ENCODE assay signal across 13 cellular contexts in the genomic region with DNA sequence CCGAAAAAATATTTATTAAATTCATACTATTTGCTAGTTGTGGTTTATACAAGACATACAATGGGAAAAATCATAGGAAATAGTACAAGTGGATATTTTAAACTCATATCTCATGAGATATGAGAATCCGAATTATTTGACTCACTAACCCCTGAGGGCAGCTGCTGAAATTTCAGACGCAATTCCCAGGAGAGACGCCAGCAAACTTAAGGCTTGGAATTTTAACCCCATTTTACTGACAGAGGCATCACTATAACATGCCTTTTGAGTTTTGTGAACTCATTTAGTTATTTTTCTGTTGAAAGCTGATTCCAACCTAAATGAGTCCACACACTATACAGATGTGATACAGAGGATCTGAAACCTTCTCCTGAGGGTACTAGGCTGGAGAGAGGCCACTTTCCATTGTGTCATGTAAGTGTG. TPM values are rescaled to one million over a fixed set of nuclear protein-coding genes. Genes with fewer than 3 reads are reported as not detected.
DNase-seq lines count a peak whose midpoint lies in the region; ATAC-seq and TF ChIP-seq lines count a peak whose summit lies in the region.
"Had no signal": no experiment of that assay in that cellular context is flagged by ENCODE, and none has a peak within 500 bp of the region (broad histone marks: within the 10 kb centered on the region; RNA-seq: fewer than 3 reads in every experiment).

No MANE protein-coding gene starts in this region.

- H3K9me3 ChIP-seq in PC-3 (ENCODE audit: low read length) = no peaks in the 10 kb centered on the region
- no peaks in the 10 kb centered on the region for H3K9me3 ChIP-seq in prostate gland
- H3K9me3 ChIP-seq in ovary = no peaks in the 10 kb centered on the region
- H3K9me3 ChIP-seq: gastrocnemius medialis had no signal

- no peak overlapping the region for H3K9ac ChIP-seq in PC-3 (ENCODE audit: low read length)

- peak; percentile 16; the same call in 1 of the 2 replicates for ATAC-seq in PC-3

- intact Hi-C loops in PC-3 (cut with micrococcal nuclease) = loop anchor here (1.0 to 5.0 kb wide), 2 partner anchors 242 to 1000 kb away; no protein-coding TSS in a partner anchor
- intact Hi-C loops in prostate gland (cut with DNase I) = loop anchor here (5.0 kb wide), 1 partner anchor 252 kb away; no protein-coding TSS in a partner anchor
- intact Hi-C loops in ovary (cut with DNase I) = no loop called here

- CTCF ChIA-PET in PC-3 (lab: Charles Lee) = interaction anchor here (0.8 to 1.3 kb wide), 3 partner anchors 14 to 44 kb away, joined by 3 to 6 read pairs (median 3); no protein-coding TSS in a partner anchor

- H3K27me3 ChIP-seq in PC-3 (ENCODE audit: low read length) (peaks cover 36% of the 10 kb centered on the region), prostate gland (replicated peaks; ENCODE audit: insufficient read depth) (no peaks in the 10 kb centered on the region), ovary (no peaks in the 10 kb centered on the region)
- H3K27me3 ChIP-seq: gastrocnemius medialis had no signal

- H4K20me1 ChIP-seq in PC-3 (ENCODE audit: low read length) = no peaks in the 10 kb centered on the region

- 42% methylated on average over 4 of the region's 4 CpGs for WGBS in prostate gland
- WGBS in ovary, 3 donors = 10 to 15% (median 14%) methylated on average over 4 of the region's 4 CpGs

- H3K4me3 ChIP-seq in PC-3 (ENCODE audit: low read length) = no peak overlapping the region
- no peak overlapping the region for H3K4me3 ChIP-seq in prostate gland
- H3K4me3 ChIP-seq in ovary = no peak overlapping the region
- H3K4me3 ChIP-seq: gastrocnemius medialis, GM12878 had no signal

- POLR2A ChIA-PET in PC-3 (lab: Charles Lee; ENCODE audit: unreplicated experiment) = no interaction called here

- no peak overlapping the region for H3K27ac ChIP-seq in PC-3 (ENCODE audit: low read length)
- H3K27ac ChIP-seq in prostate gland = peak overlapping the region; percentile 38 to 40
- peak overlapping the region in 1 of 2 donors; percentile 61 for H3K27ac ChIP-seq in ovary
- H3K27ac ChIP-seq: gastrocnemius medialis had no signal

- no peak overlapping the region for H2AFZ ChIP-seq in PC-3 (ENCODE audit: low read length)

- H3F3A ChIP-seq in PC-3 (ENCODE audit: low read length, unreplicated experiment) = no peaks in the 10 kb centered on the region

- no peak for TF ChIP-seq EP300 in ovary (IDR thresholded peaks at IDR 0.05)

- TF ChIP-seq POLR2A in prostate gland (IDR thresholded peaks at IDR 0.05) (no peak), ovary (IDR thresholded peaks at IDR 0.05) (no peak)

- TF ChIP-seq CTCF in PC-3 (conservative IDR thresholded peaks at IDR 0.05; ENCODE audit: low read depth, low read length) (no peak), prostate gland (IDR thresholded peaks at IDR 0.05) (no peak), ovary (IDR thresholded peaks at IDR 0.05) (peak in 1 of 3 donors; percentile 62)

- H3K36me3 ChIP-seq in PC-3 (ENCODE audit: low read depth, low read length) (no peaks in the 10 kb centered on the region), prostate gland (no peaks in the 10 kb centered on the region), ovary (no peaks in the 10 kb centered on the region)
- H3K36me3 ChIP-seq: gastrocnemius medialis had no signal

- no peak overlapping the region for H3K4me2 ChIP-seq in PC-3 (ENCODE audit: low read length)

- H3K79me2 ChIP-seq in PC-3 (ENCODE audit: low read length) = no peaks in the 10 kb centered on the region

- H3K4me1 ChIP-seq in PC-3 (ENCODE audit: insufficient read depth, low read length) (no peaks in the 10 kb centered on the region), prostate gland (replicated peaks) (no peaks in the 10 kb centered on the region), ovary (ENCODE audit: insufficient read depth) (peaks cover 4% of the 10 kb centered on the region)
- H3K4me1 ChIP-seq: gastrocnemius medialis had no signal

- no peaks in the 10 kb centered on the region for H3K9me2 ChIP-seq in PC-3 (replicated peaks; ENCODE audit: low read length)

- DNase-seq in EH (ENCODE audit: low read depth) (peak; percentile 95), PC-3 (no peak), fibroblast of peridontal ligament (ENCODE audit: extremely low read depth) (peak; percentile 82), prostate gland (ENCODE audit: low spot score) (no peak), superior temporal gyrus (ENCODE audit: extremely low spot score) (no peak), ovary (no peak), cerebellar nuclear complex (lab: John Stamatoyannopoulos, UW) (no peak), activated T-cell treated with anti-CD3 and anti-CD28 coated beads for 4 hours (no peak)
- DNase-seq: activated T-cell treated with anti-CD3 and anti-CD28 coated beads, Interleukin-2, amount 50 U/mL, for 4 hours; gastrocnemius medialis had no signal

- no TSS peak for BruUV-seq in PC-3 (replicated peaks; lab: Mats Ljungman, UMichigan)

RNA-seq across cellular contexts. Expression of gene MROH9, which starts 5.9 kb away (rescaled TPM):
- total RNA-seq in PC-3 (2014; rRNA removed) (not detected in 2 replicates), prostate gland (not detected), ovary (1 to 10 TPM in 1 of 7 donors, under 1 TPM in 3, not detected in 3; 0.07 to 1.3 (median 0.16) TPM)
- not detected for polyA plus RNA-seq in ovary
- total RNA-seq: activated T-cell treated with anti-CD3 and anti-CD28 coated beads, Interleukin-2, amount 50 U/mL, for 4 hours; CD4-positive, CD25-positive, alpha-beta regulatory T cell; gastrocnemius medialis; GM12878; lung microvascular endothelial cell had no signal
- polyA plus RNA-seq: CD4-positive, CD25-positive, alpha-beta regulatory T cell; GM12878 had no signal

Comparison
In these comparisons a context has a peak if more than half of its experiments do, and no peak if none do; other contexts are left out.
1. DNase-seq: peak in EH (single experiment) and fibroblast of peridontal ligament (single experiment); none in PC-3 (single experiment), prostate gland (single experiment), superior temporal gyrus (single experiment), ovary (0 of 5), cerebellar nuclear complex (0 of 2) and activated T-cell treated with anti-CD3 and anti-CD28 coated beads for 4 hours (single experiment).
2. intact Hi-C loops: an anchor here in PC-3 (1.0 to 5.0 kb wide) and prostate gland (5.0 kb wide); none called in ovary.